In genomic region chr11:72586591-72587090, GRCh38 we compare ENCODE assay signal across 2 cellular contexts.
TF ChIP-seq lines count a peak whose summit lies in the region.

No MANE protein-coding gene starts in this region.

TF ChIP-seq in IMR-90, 13 proteins besides CTCF, POLR2A, EP300 and RAD21:
- TF ChIP-seq ELK1 (IDR thresholded peaks at IDR 0.05; ENCODE audit: borderline replicate concordance, low read depth, low read length): no peak
- TF ChIP-seq CHD1 (IDR thresholded peaks at IDR 0.05; ENCODE audit: low read depth, low read length): no peak
- TF ChIP-seq, protein P1, sequence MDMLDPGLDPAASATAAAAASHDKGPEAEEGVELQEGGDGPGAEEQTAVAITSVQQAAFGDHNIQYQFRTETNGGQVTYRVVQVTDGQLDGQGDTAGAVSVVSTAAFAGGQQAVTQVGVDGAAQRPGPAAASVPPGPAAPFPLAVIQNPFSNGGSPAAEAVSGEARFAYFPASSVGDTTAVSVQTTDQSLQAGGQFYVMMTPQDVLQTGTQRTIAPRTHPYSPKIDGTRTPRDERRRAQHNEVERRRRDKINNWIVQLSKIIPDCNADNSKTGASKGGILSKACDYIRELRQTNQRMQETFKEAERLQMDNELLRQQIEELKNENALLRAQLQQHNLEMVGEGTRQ (IDR thresholded peaks at IDR 0.05; ENCODE audit: low read depth, low read length): no peak
- no peak for TF ChIP-seq NFE2L2 (IDR thresholded peaks at IDR 0.05; ENCODE audit: low read depth, low read length)
- TF ChIP-seq MXI1 (IDR thresholded peaks at IDR 0.05; ENCODE audit: borderline replicate concordance, low read depth, low read length): no peak
- TF ChIP-seq BHLHE40 (IDR thresholded peaks at IDR 0.05; ENCODE audit: low read depth, low read length): no peak
- TF ChIP-seq RFX5 (IDR thresholded peaks at IDR 0.05; ENCODE audit: low read depth, low read length): no peak
- no peak for TF ChIP-seq RCOR1 (IDR thresholded peaks at IDR 0.05; ENCODE audit: insufficient replicate concordance, low read length)
- no peak for TF ChIP-seq MAZ (IDR thresholded peaks at IDR 0.05; ENCODE audit: borderline replicate concordance, low read depth, low read length)
- no peak for TF ChIP-seq CEBPB (IDR thresholded peaks at IDR 0.05; ENCODE audit: low read depth, low read length)
- no peak for TF ChIP-seq MAFK (IDR thresholded peaks at IDR 0.05; ENCODE audit: low read depth, low read length)
- TF ChIP-seq FOS (IDR thresholded peaks at IDR 0.05; ENCODE audit: low read depth, low read length): no peak
- no peak for TF ChIP-seq SMC3 (IDR thresholded peaks at IDR 0.05; ENCODE audit: low read depth, low read length)

TF ChIP-seq in H1, 55 proteins besides CTCF, POLR2A, EP300 and RAD21:
- TF ChIP-seq, protein P2, sequence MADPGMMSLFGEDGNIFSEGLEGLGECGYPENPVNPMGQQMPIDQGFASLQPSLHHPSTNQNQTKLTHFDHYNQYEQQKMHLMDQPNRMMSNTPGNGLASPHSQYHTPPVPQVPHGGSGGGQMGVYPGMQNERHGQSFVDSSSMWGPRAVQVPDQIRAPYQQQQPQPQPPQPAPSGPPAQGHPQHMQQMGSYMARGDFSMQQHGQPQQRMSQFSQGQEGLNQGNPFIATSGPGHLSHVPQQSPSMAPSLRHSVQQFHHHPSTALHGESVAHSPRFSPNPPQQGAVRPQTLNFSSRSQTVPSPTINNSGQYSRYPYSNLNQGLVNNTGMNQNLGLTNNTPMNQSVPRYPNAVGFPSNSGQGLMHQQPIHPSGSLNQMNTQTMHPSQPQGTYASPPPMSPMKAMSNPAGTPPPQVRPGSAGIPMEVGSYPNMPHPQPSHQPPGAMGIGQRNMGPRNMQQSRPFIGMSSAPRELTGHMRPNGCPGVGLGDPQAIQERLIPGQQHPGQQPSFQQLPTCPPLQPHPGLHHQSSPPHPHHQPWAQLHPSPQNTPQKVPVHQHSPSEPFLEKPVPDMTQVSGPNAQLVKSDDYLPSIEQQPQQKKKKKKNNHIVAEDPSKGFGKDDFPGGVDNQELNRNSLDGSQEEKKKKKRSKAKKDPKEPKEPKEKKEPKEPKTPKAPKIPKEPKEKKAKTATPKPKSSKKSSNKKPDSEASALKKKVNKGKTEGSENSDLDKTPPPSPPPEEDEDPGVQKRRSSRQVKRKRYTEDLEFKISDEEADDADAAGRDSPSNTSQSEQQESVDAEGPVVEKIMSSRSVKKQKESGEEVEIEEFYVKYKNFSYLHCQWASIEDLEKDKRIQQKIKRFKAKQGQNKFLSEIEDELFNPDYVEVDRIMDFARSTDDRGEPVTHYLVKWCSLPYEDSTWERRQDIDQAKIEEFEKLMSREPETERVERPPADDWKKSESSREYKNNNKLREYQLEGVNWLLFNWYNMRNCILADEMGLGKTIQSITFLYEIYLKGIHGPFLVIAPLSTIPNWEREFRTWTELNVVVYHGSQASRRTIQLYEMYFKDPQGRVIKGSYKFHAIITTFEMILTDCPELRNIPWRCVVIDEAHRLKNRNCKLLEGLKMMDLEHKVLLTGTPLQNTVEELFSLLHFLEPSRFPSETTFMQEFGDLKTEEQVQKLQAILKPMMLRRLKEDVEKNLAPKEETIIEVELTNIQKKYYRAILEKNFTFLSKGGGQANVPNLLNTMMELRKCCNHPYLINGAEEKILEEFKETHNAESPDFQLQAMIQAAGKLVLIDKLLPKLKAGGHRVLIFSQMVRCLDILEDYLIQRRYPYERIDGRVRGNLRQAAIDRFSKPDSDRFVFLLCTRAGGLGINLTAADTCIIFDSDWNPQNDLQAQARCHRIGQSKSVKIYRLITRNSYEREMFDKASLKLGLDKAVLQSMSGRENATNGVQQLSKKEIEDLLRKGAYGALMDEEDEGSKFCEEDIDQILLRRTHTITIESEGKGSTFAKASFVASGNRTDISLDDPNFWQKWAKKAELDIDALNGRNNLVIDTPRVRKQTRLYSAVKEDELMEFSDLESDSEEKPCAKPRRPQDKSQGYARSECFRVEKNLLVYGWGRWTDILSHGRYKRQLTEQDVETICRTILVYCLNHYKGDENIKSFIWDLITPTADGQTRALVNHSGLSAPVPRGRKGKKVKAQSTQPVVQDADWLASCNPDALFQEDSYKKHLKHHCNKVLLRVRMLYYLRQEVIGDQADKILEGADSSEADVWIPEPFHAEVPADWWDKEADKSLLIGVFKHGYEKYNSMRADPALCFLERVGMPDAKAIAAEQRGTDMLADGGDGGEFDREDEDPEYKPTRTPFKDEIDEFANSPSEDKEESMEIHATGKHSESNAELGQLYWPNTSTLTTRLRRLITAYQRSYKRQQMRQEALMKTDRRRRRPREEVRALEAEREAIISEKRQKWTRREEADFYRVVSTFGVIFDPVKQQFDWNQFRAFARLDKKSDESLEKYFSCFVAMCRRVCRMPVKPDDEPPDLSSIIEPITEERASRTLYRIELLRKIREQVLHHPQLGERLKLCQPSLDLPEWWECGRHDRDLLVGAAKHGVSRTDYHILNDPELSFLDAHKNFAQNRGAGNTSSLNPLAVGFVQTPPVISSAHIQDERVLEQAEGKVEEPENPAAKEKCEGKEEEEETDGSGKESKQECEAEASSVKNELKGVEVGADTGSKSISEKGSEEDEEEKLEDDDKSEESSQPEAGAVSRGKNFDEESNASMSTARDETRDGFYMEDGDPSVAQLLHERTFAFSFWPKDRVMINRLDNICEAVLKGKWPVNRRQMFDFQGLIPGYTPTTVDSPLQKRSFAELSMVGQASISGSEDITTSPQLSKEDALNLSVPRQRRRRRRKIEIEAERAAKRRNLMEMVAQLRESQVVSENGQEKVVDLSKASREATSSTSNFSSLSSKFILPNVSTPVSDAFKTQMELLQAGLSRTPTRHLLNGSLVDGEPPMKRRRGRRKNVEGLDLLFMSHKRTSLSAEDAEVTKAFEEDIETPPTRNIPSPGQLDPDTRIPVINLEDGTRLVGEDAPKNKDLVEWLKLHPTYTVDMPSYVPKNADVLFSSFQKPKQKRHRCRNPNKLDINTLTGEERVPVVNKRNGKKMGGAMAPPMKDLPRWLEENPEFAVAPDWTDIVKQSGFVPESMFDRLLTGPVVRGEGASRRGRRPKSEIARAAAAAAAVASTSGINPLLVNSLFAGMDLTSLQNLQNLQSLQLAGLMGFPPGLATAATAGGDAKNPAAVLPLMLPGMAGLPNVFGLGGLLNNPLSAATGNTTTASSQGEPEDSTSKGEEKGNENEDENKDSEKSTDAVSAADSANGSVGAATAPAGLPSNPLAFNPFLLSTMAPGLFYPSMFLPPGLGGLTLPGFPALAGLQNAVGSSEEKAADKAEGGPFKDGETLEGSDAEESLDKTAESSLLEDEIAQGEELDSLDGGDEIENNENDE (IDR thresholded peaks at IDR 0.05; ENCODE audit: insufficient replicate concordance, low read length): no peak
- no peak for TF ChIP-seq TCF12 (IDR thresholded peaks at IDR 0.05; ENCODE audit: low read depth, low read length)
- TF ChIP-seq ZNF274 (IDR thresholded peaks at IDR 0.05; ENCODE audit: borderline replicate concordance, extremely low read depth, low read length): no peak
TF ChIP-seq in H1: peak in this region for 0.
